22 cellular contexts compared by ENCODE assay signal in genomic region chr19:28388988-28389387, GRCh38.
"Had no signal": no experiment of that assay in that cellular context is flagged by ENCODE, and none has a peak within 500 bp of the region (broad histone marks: within the 10 kb centered on the region; RNA-seq: fewer than 3 reads in every experiment).

No MANE protein-coding gene starts in this region.

- H3K36me3 ChIP-seq: breast epithelium, tibial nerve, uterus had no signal

- H3K4me1 ChIP-seq: breast epithelium, tibial nerve, uterus had no signal

- H3K4me3 ChIP-seq: breast epithelium, mucosa of descending colon, tibial nerve, uterus had no signal

- H3K4me3 Mint-ChIP-seq: activated naive CD4-positive, alpha-beta T cell treated with anti-CD3 and anti-CD28 coated beads, Interleukin-2, amount 50 U/mL, for 24 hours; natural killer cell treated with Interleukin-12 subunit alpha and Interleukin-12 subunit beta and Interleukin-15 and Interleukin-18, amount 100 ng/mL, for 72 hours had no signal

- H3K36me3 Mint-ChIP-seq: activated naive CD4-positive, alpha-beta T cell treated with anti-CD3 and anti-CD28 coated beads, Interleukin-2, amount 50 U/mL, for 24 hours; natural killer cell treated with Interleukin-12 subunit alpha and Interleukin-12 subunit beta and Interleukin-15 and Interleukin-18, amount 100 ng/mL, for 72 hours had no signal

- ATAC-seq: esophagus mucosa; left cardiac atrium; left ventricle myocardium superior; mucosa of descending colon; natural killer cell treated with Interleukin-12 subunit alpha and Interleukin-12 subunit beta and Interleukin-15 and Interleukin-18, amount 100 ng/mL, for 72 hours; right cardiac atrium had no signal

- H3K27me3 ChIP-seq: breast epithelium, tibial nerve, uterus had no signal

- H3K9me3 Mint-ChIP-seq: activated naive CD4-positive, alpha-beta T cell treated with anti-CD3 and anti-CD28 coated beads, Interleukin-2, amount 50 U/mL, for 24 hours had no signal

- DNase-seq: activated CD8-positive, alpha-beta memory T cell treated with anti-CD3 and anti-CD28 coated beads, Interleukin-2, amount 50 U/mL, for 4 hours; activated gamma-delta T cell treated with Interleukin-2 at 50 U/mL for 16 hours; activated T-cell treated with anti-CD3 and anti-CD28 coated beads, Interleukin-2, amount 50 U/mL, for 1 hour; central memory CD4-positive, alpha-beta T cell; foreskin fibroblast; head of caudate nucleus; hippocampal formation; left cardiac atrium; left ventricle myocardium superior; mucosa of descending colon; posterior cingulate gyrus; right cardiac atrium; stimulated activated CD4-positive, alpha-beta T cell treated with anti-CD3 and anti-CD28 coated beads, Interleukin-2, amount 100 ng/mL, for 48 hours; stimulated activated naive CD4-positive, alpha-beta T cell treated with Interleukin-2 at 50 U/mL for 16 hours; T-helper 9 cell; uterus had no signal

- H3K27ac Mint-ChIP-seq: activated naive CD4-positive, alpha-beta T cell treated with anti-CD3 and anti-CD28 coated beads, Interleukin-2, amount 50 U/mL, for 24 hours; natural killer cell treated with Interleukin-12 subunit alpha and Interleukin-12 subunit beta and Interleukin-15 and Interleukin-18, amount 100 ng/mL, for 72 hours had no signal

- H3K27ac ChIP-seq: breast epithelium, tibial nerve, uterus, VCaP had no signal

- H3K9me3 ChIP-seq: breast epithelium, mucosa of descending colon, uterus had no signal

- H3K27me3 Mint-ChIP-seq: activated naive CD4-positive, alpha-beta T cell treated with anti-CD3 and anti-CD28 coated beads, Interleukin-2, amount 50 U/mL, for 24 hours; natural killer cell treated with Interleukin-12 subunit alpha and Interleukin-12 subunit beta and Interleukin-15 and Interleukin-18, amount 100 ng/mL, for 72 hours had no signal
